1 cellular context compared by ENCODE assay signal in the genomic region with DNA sequence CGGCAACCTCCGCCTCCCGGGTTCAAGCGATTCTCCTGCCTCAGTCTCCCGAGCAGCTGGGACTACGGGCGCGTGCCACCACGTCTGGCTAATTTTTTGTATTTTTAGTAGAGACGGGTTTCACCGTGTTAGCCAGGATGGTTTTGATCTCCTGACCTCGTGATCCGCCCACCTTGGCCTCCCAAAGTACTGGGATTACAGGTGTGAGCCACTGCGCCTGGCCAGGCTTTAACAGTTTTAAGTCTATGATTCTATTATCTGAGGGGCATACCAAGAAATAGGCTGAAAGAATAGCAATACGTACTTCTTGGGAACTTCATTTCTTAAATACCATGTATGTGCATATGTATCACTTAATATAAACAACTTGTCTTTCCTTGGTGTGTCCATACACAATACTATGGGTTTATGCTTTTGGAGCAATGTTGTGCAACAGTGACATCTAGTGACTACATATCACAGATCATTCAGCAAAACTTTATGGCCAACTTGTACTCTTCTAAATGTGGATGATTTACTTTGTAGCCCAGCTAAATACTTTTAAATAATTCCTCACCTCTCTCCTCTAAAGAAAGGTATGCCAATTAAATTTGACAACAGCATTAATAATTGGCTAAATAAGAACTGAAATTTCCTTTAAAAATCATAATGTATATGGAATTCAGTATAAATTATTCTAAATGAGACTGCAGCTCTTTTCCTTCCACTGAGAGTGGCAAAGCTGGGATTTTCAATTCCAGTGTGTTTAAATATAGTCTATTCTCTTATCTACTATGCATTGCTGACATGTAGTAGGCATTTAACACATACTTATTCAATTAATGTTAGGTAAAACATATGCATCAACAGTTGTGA.
A peak's percentile ranks its signal among the peaks of the same experiment; 100 is the strongest.
TF ChIP-seq lines count a peak whose summit lies in the region.

No MANE protein-coding gene starts in this region.

TF ChIP-seq in K562, 482 proteins besides CTCF, POLR2A, EP300 and RAD21 (continued from another document):
- TF ChIP-seq NFE2 (IDR thresholded peaks at IDR 0.05; ENCODE audit: low read depth) (peak; percentile 22; the same call in 1 of the 2 replicates), MAZ (CRISPR knock-in tag; conservative IDR thresholded peaks at IDR 0.05 in 1 of 2, IDR thresholded peaks at IDR 0.05 in 1 of 2) (0 out of 4 replicates have a peak, but pooled peaks of 1 of the 2 experiments have one; percentile 33), ZNF224 (CRISPR knock-in tag; IDR thresholded peaks at IDR 0.05) (no peak), MAFG (tag; conservative IDR thresholded peaks at IDR 0.05) (no peak), SMC3 (conservative IDR thresholded peaks at IDR 0.05; ENCODE audit: insufficient read depth, low read depth, low read length) (peak; percentile 92), E2F8 (IDR thresholded peaks at IDR 0.05; ENCODE audit: low read depth, partially characterized antibody) (no peak), OTX1 (CRISPR knock-in tag; IDR thresholded peaks at IDR 0.05) (no peak), TGIF2 (CRISPR knock-in tag; IDR thresholded peaks at IDR 0.05) (0 out of 2 replicates have a peak, but pooled peaks have one; percentile 30), POLR3G (IDR thresholded peaks at IDR 0.05; ENCODE audit: extremely low read depth, insufficient read length, insufficient replicate concordance) (no peak), POLR2AphosphoS5 (IDR thresholded peaks at IDR 0.05; ENCODE audit: control insufficient read depth, insufficient read depth, low read depth, low read length) (no peak), FOXK2 (conservative IDR thresholded peaks at IDR 0.05 in 1 of 2, IDR thresholded peaks at IDR 0.05 in 1 of 2; ENCODE audit: low read depth in 2 of 2) (peak in 1 of 2 experiments; percentile 72; a peak in 3 of 4 replicates), ARID2 (IDR thresholded peaks at IDR 0.05) (peak; percentile 66; the same call in 1 of the 2 replicates), FOXP1 (CRISPR knock-in tag; IDR thresholded peaks at IDR 0.05) (no peak), SMARCC2 (IDR thresholded peaks at IDR 0.05; ENCODE audit: low read depth) (no peak), PTTG1 (tag; IDR thresholded peaks at IDR 0.05; ENCODE audit: low read depth) (no peak), U2AF1 (optimal IDR thresholded peaks at IDR 0.05; ENCODE audit: low read depth, low read length) (no peak), FIP1L1 (IDR thresholded peaks at IDR 0.05; ENCODE audit: low read depth, low read length, poor library complexity, severe bottlenecking) (no peak), NR3C1 (CRISPR knock-in tag; IDR thresholded peaks at IDR 0.05) (no peak), PML (IDR thresholded peaks at IDR 0.05; ENCODE audit: low read length) (no peak), STAG1 (CRISPR knock-in tag; IDR thresholded peaks at IDR 0.05; ENCODE audit: borderline replicate concordance) (peak; percentile 29; the same call in 1 of the 2 replicates), IRF2 (CRISPR knock-in tag; IDR thresholded peaks at IDR 0.05) (no peak), PTBP1 (IDR thresholded peaks at IDR 0.05; ENCODE audit: low read depth, low read length) (no peak), JUND (IDR thresholded peaks at IDR 0.05; ENCODE audit: borderline replicate concordance, low read depth, low read length) (0 out of 2 replicates have a peak, but pooled peaks have one; percentile 3), JUND (tag; IDR thresholded peaks at IDR 0.05; ENCODE audit: borderline replicate concordance, low read depth, low read length) (no peak), HOMEZ (CRISPR knock-in tag; IDR thresholded peaks at IDR 0.05) (no peak), CSDE1 (IDR thresholded peaks at IDR 0.05) (no peak), ZNF717 (CRISPR knock-in tag; IDR thresholded peaks at IDR 0.05) (no peak)
- TF ChIP-seq, protein P1, sequence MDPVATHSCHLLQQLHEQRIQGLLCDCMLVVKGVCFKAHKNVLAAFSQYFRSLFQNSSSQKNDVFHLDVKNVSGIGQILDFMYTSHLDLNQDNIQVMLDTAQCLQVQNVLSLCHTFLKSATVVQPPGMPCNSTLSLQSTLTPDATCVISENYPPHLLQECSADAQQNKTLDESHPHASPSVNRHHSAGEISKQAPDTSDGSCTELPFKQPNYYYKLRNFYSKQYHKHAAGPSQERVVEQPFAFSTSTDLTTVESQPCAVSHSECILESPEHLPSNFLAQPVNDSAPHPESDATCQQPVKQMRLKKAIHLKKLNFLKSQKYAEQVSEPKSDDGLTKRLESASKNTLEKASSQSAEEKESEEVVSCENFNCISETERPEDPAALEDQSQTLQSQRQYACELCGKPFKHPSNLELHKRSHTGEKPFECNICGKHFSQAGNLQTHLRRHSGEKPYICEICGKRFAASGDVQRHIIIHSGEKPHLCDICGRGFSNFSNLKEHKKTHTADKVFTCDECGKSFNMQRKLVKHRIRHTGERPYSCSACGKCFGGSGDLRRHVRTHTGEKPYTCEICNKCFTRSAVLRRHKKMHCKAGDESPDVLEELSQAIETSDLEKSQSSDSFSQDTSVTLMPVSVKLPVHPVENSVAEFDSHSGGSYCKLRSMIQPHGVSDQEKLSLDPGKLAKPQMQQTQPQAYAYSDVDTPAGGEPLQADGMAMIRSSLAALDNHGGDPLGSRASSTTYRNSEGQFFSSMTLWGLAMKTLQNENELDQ (CRISPR knock-in tag; IDR thresholded peaks at IDR 0.05; ENCODE audit: borderline replicate concordance), result no peak
- TF ChIP-seq, protein P2, sequence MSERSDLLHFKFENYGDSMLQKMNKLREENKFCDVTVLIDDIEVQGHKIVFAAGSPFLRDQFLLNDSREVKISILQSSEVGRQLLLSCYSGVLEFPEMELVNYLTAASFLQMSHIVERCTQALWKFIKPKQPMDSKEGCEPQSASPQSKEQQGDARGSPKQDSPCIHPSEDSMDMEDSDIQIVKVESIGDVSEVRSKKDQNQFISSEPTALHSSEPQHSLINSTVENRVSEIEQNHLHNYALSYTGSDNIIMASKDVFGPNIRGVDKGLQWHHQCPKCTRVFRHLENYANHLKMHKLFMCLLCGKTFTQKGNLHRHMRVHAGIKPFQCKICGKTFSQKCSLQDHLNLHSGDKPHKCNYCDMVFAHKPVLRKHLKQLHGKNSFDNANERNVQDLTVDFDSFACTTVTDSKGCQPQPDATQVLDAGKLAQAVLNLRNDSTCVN (CRISPR knock-in tag; IDR thresholded peaks at IDR 0.05), result no peak
- TF ChIP-seq, protein P3, sequence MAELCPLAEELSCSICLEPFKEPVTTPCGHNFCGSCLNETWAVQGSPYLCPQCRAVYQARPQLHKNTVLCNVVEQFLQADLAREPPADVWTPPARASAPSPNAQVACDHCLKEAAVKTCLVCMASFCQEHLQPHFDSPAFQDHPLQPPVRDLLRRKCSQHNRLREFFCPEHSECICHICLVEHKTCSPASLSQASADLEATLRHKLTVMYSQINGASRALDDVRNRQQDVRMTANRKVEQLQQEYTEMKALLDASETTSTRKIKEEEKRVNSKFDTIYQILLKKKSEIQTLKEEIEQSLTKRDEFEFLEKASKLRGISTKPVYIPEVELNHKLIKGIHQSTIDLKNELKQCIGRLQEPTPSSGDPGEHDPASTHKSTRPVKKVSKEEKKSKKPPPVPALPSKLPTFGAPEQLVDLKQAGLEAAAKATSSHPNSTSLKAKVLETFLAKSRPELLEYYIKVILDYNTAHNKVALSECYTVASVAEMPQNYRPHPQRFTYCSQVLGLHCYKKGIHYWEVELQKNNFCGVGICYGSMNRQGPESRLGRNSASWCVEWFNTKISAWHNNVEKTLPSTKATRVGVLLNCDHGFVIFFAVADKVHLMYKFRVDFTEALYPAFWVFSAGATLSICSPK (IDR thresholded peaks at IDR 0.05; ENCODE audit: borderline replicate concordance), result no peak
TF ChIP-seq in K562: peak in this region for 12.
